In the genomic region with DNA sequence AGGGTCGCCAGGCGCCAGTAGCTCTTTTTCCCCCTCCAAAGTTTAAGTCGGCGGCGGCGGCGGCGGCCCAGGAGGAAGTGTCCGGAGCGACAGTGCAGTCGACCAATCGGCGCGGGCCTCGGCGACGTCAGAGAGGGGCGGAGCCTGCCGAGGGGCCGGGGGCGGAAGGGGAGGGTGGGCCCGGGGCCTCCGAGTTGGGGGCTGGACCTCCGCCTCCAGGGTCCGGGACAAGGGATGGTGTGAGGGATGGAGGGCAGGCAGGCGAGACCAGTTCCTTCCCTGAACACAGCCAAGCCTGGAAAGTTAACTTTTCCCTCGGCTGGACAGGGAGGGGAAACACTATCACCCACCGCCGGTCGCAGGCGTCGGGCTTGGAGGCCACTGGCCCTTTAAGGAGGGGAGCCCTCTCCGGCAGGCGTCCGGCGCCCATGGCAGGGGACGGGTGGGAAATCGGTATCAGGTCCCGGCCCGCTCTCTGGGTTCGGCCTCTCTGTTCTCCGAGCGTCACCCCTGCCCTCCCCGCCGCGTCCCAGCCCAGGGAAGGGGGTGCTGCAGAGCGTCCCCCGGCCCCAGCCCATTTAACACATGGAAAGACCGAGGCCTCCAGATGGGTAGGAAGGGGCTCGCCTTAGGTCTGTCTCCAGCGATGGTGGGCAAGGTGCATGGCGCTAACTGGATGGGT, we compare ENCODE assay signal across 1 cellular context.
TF ChIP-seq lines count a peak whose summit lies in the region.

PRKD2 (minus strand) TSS at position 81 of the 682 bp plus-strand sequence. CDS start 744 bp downstream, outside the sequence.

TF ChIP-seq in H1, 55 proteins besides CTCF, POLR2A, EP300 and RAD21:
- TF ChIP-seq SP1 (IDR thresholded peaks at IDR 0.05; ENCODE audit: low read depth, low read length), result 0 out of 2 replicates have a peak, but pooled peaks have one; percentile 23
- no peak for TF ChIP-seq HDAC2 (IDR thresholded peaks at IDR 0.05; ENCODE audit: borderline replicate concordance in 1 of 2, low read depth in 2 of 2, low read length in 2 of 2)
- 0 out of 2 replicates have a peak, but pooled peaks have one; percentile 18 for TF ChIP-seq MAX (IDR thresholded peaks at IDR 0.05)
- TF ChIP-seq HDAC6 (IDR thresholded peaks at IDR 0.05; ENCODE audit: low read depth, low read length), result no peak
- no peak for TF ChIP-seq BRCA1 (IDR thresholded peaks at IDR 0.05; ENCODE audit: low read depth, low read length)
- TF ChIP-seq CREB1 (IDR thresholded peaks at IDR 0.05), result peak; percentile 86
- TF ChIP-seq SRF (IDR thresholded peaks at IDR 0.05; ENCODE audit: low read depth, low read length), result no peak
- no peak for TF ChIP-seq SUZ12 (IDR thresholded peaks at IDR 0.05; ENCODE audit: low read length)
- TF ChIP-seq ZNF274 (IDR thresholded peaks at IDR 0.05; ENCODE audit: borderline replicate concordance, extremely low read depth, low read length), result no peak
- peak; percentile 49 for TF ChIP-seq POLR2AphosphoS5 (IDR thresholded peaks at IDR 0.05; ENCODE audit: low read depth, low read length)
- no peak for TF ChIP-seq FOSL1 (IDR thresholded peaks at IDR 0.05; ENCODE audit: insufficient read depth, low read depth, low read length)
- TF ChIP-seq SIN3A (conservative IDR thresholded peaks at IDR 0.05 in 1 of 2, IDR thresholded peaks at IDR 0.05 in 1 of 2; ENCODE audit: low read depth in 1 of 2, low read length in 2 of 2), result peak in 1 of 2 experiments; percentile 58; a peak in 2 of 4 replicates
- TF ChIP-seq PHF8 (conservative IDR thresholded peaks at IDR 0.05; ENCODE audit: low read depth, low read length), result peak; percentile 65; the same call in 1 of the 2 replicates
- TF ChIP-seq TAF1 (IDR thresholded peaks at IDR 0.05; ENCODE audit: low read depth, low read length), result 0 out of 2 replicates have a peak, but pooled peaks have one; percentile 18
- 0 out of 2 replicates have a peak, but pooled peaks have one; percentile 26 for TF ChIP-seq KDM1A (IDR thresholded peaks at IDR 0.05; ENCODE audit: borderline replicate concordance, low read length)
- peak; percentile 32 for TF ChIP-seq KDM4A (IDR thresholded peaks at IDR 0.05; ENCODE audit: low read depth, low read length, severe bottlenecking)
